33 cellular contexts compared by ENCODE assay signal in the genomic region with DNA sequence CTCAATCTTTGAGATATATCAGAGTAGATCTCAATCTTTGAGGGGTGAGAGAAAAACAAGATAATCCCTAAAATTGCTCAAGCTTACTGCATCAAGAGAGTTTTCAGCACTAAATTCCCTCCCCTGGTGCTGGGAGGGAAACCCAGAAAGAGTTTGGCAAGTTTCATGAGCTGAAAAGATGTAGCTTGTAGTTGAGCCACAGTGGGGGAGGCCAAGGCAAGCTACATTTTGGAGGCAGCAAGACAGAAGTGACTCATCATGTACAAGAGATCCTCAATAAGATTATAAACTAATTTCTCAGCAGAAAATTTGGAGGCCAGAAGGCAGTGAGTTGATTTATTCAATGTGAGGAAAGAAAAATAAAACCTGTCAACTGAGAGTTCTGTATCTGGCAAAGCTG.
A peak's percentile ranks its signal among the peaks of the same experiment; 100 is the strongest.
DNase-seq lines count a peak whose midpoint lies in the region; ATAC-seq and TF ChIP-seq lines count a peak whose summit lies in the region.
"Had no signal": no experiment of that assay in that cellular context is flagged by ENCODE, and none has a peak within 500 bp of the region (broad histone marks: within the 10 kb centered on the region; RNA-seq: fewer than 3 reads in every experiment).

No MANE protein-coding gene starts in this region.

- H3K36me3 ChIP-seq in HEK293 (ENCODE audit: control insufficient read depth in 2 of 2, insufficient read depth in 1 of 2, low read length in 2 of 2), result no peaks in the 10 kb centered on the region
- H3K36me3 ChIP-seq: gastrocnemius medialis, ovary, thyroid gland had no signal

- POLR2A ChIA-PET in HEK293 (lab: Yijun Ruan, JAX), result interaction anchor here (0.6 kb wide), 1 partner anchor 193 kb away, joined by 3 read pairs; no protein-coding TSS in a partner anchor

- ATAC-seq in HG03025 (IDR thresholded peaks at IDR 0.05; ENCODE audit: low FRiP score, unreplicated experiment), result no peak
- ATAC-seq: gastrocnemius medialis; left lobe of liver; natural killer cell; stimulated activated naive CD8-positive, alpha-beta T cell treated with anti-CD3 and anti-CD28 coated beads, Interleukin-15, amount 100 ng/mL, for 72 hours had no signal

- H3K4me1 Mint-ChIP-seq in nephron, result peaks cover 23% of the 10 kb centered on the region
- H3K4me1 Mint-ChIP-seq: activated naive CD4-positive, alpha-beta T cell treated with anti-CD3 and anti-CD28 coated beads, Interleukin-2, amount 10 ng/mL, durations not matched to agents 7 days and 5 days; immature natural killer cell; natural killer cell; stimulated activated naive CD8-positive, alpha-beta T cell treated with anti-CD3 and anti-CD28 coated beads, Interleukin-15, amount 100 ng/mL, for 72 hours had no signal

- no peaks in the 10 kb centered on the region for H3K4me1 ChIP-seq in HEK293 (ENCODE audit: control insufficient read depth, insufficient read depth, low read length)

- H3K27me3 Mint-ChIP-seq in nephron (ENCODE audit: low read depth), result peaks cover 3% of the 10 kb centered on the region
- H3K27me3 Mint-ChIP-seq: activated naive CD4-positive, alpha-beta T cell treated with anti-CD3 and anti-CD28 coated beads, Interleukin-2, amount 10 ng/mL, durations not matched to agents 7 days and 5 days; stimulated activated naive CD8-positive, alpha-beta T cell treated with anti-CD3 and anti-CD28 coated beads, Interleukin-15, amount 100 ng/mL, for 72 hours had no signal

- no peak overlapping the region for H3K27ac ChIP-seq in HEK293 (ENCODE audit: extremely low read depth, low read depth, low read length)
- H3K27ac ChIP-seq: coronary artery, gastrocnemius medialis, ovary, PC-9, thyroid gland had no signal

- no peak overlapping the region for H3K4me3 ChIP-seq in HEK293 (ENCODE audit: low read depth, low read length)
- H3K4me3 ChIP-seq: coronary artery, gastrocnemius medialis, MG63, ovary, PC-9, smooth muscle cell, thyroid gland had no signal

- DNase-seq in OCI-M1 (lab: John Stamatoyannopoulos, UW) (peak; percentile 88), erythroblast (lab: John Stamatoyannopoulos, UW) (peak; percentile 8 to 25), hippocampal formation (lab: John Stamatoyannopoulos, UW) (no peak), CD1c-positive myeloid dendritic cell (ENCODE audit: extremely low spot score) (no peak), NCI-H1930 (lab: John Stamatoyannopoulos, UW) (no peak)
- DNase-seq: activated CD4-positive, alpha-beta memory T cell treated with anti-CD3 and anti-CD28 coated beads for 36 hours; activated CD8-positive, alpha-beta memory T cell treated with anti-CD3 and anti-CD28 coated beads, Interleukin-2, amount 50 U/mL, for 48 hours; activated naive CD4-positive, alpha-beta T cell treated with anti-CD3 and anti-CD28 coated beads, Interleukin-2, amount 10 ng/mL, durations not matched to agents 7 days and 5 days; CD4-positive, alpha-beta T cell; effector memory CD4-positive, alpha-beta T cell; gastrocnemius medialis; GOT3; hypothalamus; immature natural killer cell; MG63; natural killer cell; NCI-H146; NCI-H524; NK-92 treated with Interleukin-12 subunit alpha and Interleukin-12 subunit beta, amount 100 ng/mL, for 24 hours; ovary; PC-9; stimulated activated CD4-positive, alpha-beta T cell treated with anti-CD3 and anti-CD28 coated beads, Interleukin-1b, Interleukin-23, amount 100 ng/mL, for 48 hours; stimulated activated CD8-positive, alpha-beta memory T cell treated with anti-CD3 and anti-CD28 coated beads, Interleukin-4, amount 100 ng/mL, for 48 hours; stimulated activated naive CD8-positive, alpha-beta T cell treated with anti-CD3 and anti-CD28 coated beads, Interleukin-15, amount 100 ng/mL, for 72 hours; SW 1271; T-helper 9 cell; thyroid gland had no signal

- TF ChIP-seq CTCF in HEK293 (tag by site-specific recombination; IDR thresholded peaks at IDR 0.05), result no peak
- no peak for TF ChIP-seq CTCF in nephron (IDR thresholded peaks at IDR 0.05; ENCODE audit: unreplicated experiment in 3 of 3)

- peak overlapping the region; percentile 14 to 62 (median 22) for H3K27ac Mint-ChIP-seq in nephron
- H3K27ac Mint-ChIP-seq: activated CD4-positive, alpha-beta memory T cell treated with anti-CD3 and anti-CD28 coated beads for 36 hours; activated naive CD4-positive, alpha-beta T cell treated with anti-CD3 and anti-CD28 coated beads, Interleukin-2, amount 10 ng/mL, durations not matched to agents 7 days and 5 days; CD4-positive, alpha-beta T cell; immature natural killer cell; natural killer cell; stimulated activated naive CD8-positive, alpha-beta T cell treated with anti-CD3 and anti-CD28 coated beads, Interleukin-15, amount 100 ng/mL, for 72 hours had no signal

- H3K36me3 Mint-ChIP-seq in nephron (ENCODE audit: low read depth), result peaks cover 12% of the 10 kb centered on the region
- H3K36me3 Mint-ChIP-seq: activated CD4-positive, alpha-beta memory T cell treated with anti-CD3 and anti-CD28 coated beads for 36 hours; activated naive CD4-positive, alpha-beta T cell treated with anti-CD3 and anti-CD28 coated beads, Interleukin-2, amount 10 ng/mL, durations not matched to agents 7 days and 5 days; immature natural killer cell; natural killer cell had no signal

- no peak for TF ChIP-seq POLR2A in erythroblast (IDR thresholded peaks at IDR 0.05; ENCODE audit: low read length)

- H3K9me3 ChIP-seq in HEK293 (ENCODE audit: control insufficient read depth, insufficient read depth, low read depth, low read length), result no peaks in the 10 kb centered on the region
- H3K9me3 ChIP-seq: gastrocnemius medialis, ovary, thyroid gland had no signal

- CTCF ChIA-PET in HEK293 (lab: Yijun Ruan, JAX), result interaction anchor here (0.5 to 4.0 kb wide), 3 partner anchors 10 to 144 kb away, joined by 3 to 25 read pairs (median 3); no protein-coding TSS in a partner anchor

- H3K4me3 Mint-ChIP-seq in nephron, result no peak overlapping the region
- H3K4me3 Mint-ChIP-seq: activated CD4-positive, alpha-beta memory T cell treated with anti-CD3 and anti-CD28 coated beads for 36 hours; activated naive CD4-positive, alpha-beta T cell treated with anti-CD3 and anti-CD28 coated beads, Interleukin-2, amount 10 ng/mL, durations not matched to agents 7 days and 5 days; CD4-positive, alpha-beta T cell; immature natural killer cell; natural killer cell; stimulated activated naive CD8-positive, alpha-beta T cell treated with anti-CD3 and anti-CD28 coated beads, Interleukin-15, amount 100 ng/mL, for 72 hours had no signal

- peaks cover 6% of the 10 kb centered on the region for H3K9me3 Mint-ChIP-seq in nephron
- H3K9me3 Mint-ChIP-seq: activated CD4-positive, alpha-beta memory T cell treated with anti-CD3 and anti-CD28 coated beads for 36 hours; activated naive CD4-positive, alpha-beta T cell treated with anti-CD3 and anti-CD28 coated beads, Interleukin-2, amount 10 ng/mL, durations not matched to agents 7 days and 5 days; CD4-positive, alpha-beta T cell; stimulated activated naive CD8-positive, alpha-beta T cell treated with anti-CD3 and anti-CD28 coated beads, Interleukin-15, amount 100 ng/mL, for 72 hours had no signal

TF ChIP-seq in HEK293, 187 proteins besides CTCF, POLR2A, EP300 and RAD21:
- no peak for TF ChIP-seq ZNF341 (tag by site-specific recombination; IDR thresholded peaks at IDR 0.05; ENCODE audit: low read depth)
- TF ChIP-seq SETDB1 (IDR thresholded peaks at IDR 0.05; ENCODE audit: insufficient read length, low read length), result peak; percentile 15

Comparison
In these comparisons a context has a peak if more than half of its experiments do, and no peak if none do; other contexts are left out.
1. DNase-seq: peak in OCI-M1 (single experiment) and erythroblast (2 of 2); none in hippocampal formation (0 of 2), CD1c-positive myeloid dendritic cell (single experiment) and NCI-H1930 (0 of 2).